16 cellular contexts compared by ENCODE assay signal in genomic region chr10:109953745-109954144, GRCh38. TPM values are rescaled to one million over a fixed set of nuclear protein-coding genes. Genes with fewer than 3 reads are reported as not detected.
DNase-seq lines count a peak whose midpoint lies in the region; ATAC-seq lines count a peak whose summit lies in the region.
"Had no signal": no experiment of that assay in that cellular context is flagged by ENCODE, and none has a peak within 500 bp of the region (broad histone marks: within the 10 kb centered on the region; RNA-seq: fewer than 3 reads in every experiment).

No MANE protein-coding gene starts in this region.

- H3K36me3 Mint-ChIP-seq in activated T-helper 17 cell treated with anti-CD3 and anti-CD28 coated beads, Interleukin-2, amount 50 U/mL, for 72 hours (ENCODE audit: low read depth) = no peaks in the 10 kb centered on the region
- H3K36me3 Mint-ChIP-seq in stimulated activated naive B cell treated with anti-CD40 and anti-IgM and Interleukin-4, amounts not matched to agents 10 μg/mL and 1 μg/mL and 100 μg/mL, for 72 hours = no peaks in the 10 kb centered on the region

- H3K27me3 Mint-ChIP-seq in activated T-helper 17 cell treated with anti-CD3 and anti-CD28 coated beads, Interleukin-2, amount 50 U/mL, for 72 hours = no peaks in the 10 kb centered on the region
- no peaks in the 10 kb centered on the region for H3K27me3 Mint-ChIP-seq in stimulated activated naive B cell treated with anti-CD40 and anti-IgM and Interleukin-4, amounts not matched to agents 10 μg/mL and 1 μg/mL and 100 μg/mL, for 72 hours
- H3K27me3 Mint-ChIP-seq: B cell; CD4-positive, alpha-beta T cell had no signal

- H3K4me3 Mint-ChIP-seq in activated T-helper 17 cell treated with anti-CD3 and anti-CD28 coated beads, Interleukin-2, amount 50 U/mL, for 72 hours = no peak overlapping the region
- no peak overlapping the region for H3K4me3 Mint-ChIP-seq in stimulated activated naive B cell treated with anti-CD40 and anti-IgM and Interleukin-4, amounts not matched to agents 10 μg/mL and 1 μg/mL and 100 μg/mL, for 72 hours
- H3K4me3 Mint-ChIP-seq: B cell; CD4-positive, alpha-beta T cell had no signal

- peak; percentile 33 for DNase-seq in dermis blood vessel endothelial cell
- DNase-seq in iris pigment epithelial cell (ENCODE audit: low read depth) = peak; percentile 34
- DNase-seq in stimulated activated naive B cell treated with anti-CD40 and anti-IgM and Interleukin-4, amounts not matched to agents 10 μg/mL and 1 μg/mL and 100 μg/mL, for 72 hours = no peak
- DNase-seq in NCI-H2107 (lab: John Stamatoyannopoulos, UW) = no peak
- no peak for DNase-seq in SHP77 (lab: John Stamatoyannopoulos, UW)
- no peak for DNase-seq in NCI-H446 (lab: John Stamatoyannopoulos, UW)
- DNase-seq: CD4-positive, alpha-beta T cell; DMS79; NCI-H1417; NCI-H2029; NCI-H524 treated with DMSO at 0.1 percent for 48 hours; NK-92 treated with Interleukin-12 subunit alpha and Interleukin-12 subunit beta, amount 100 ng/mL, for 24 hours; OCI-M1 had no signal

- H3K27ac Mint-ChIP-seq in activated T-helper 17 cell treated with anti-CD3 and anti-CD28 coated beads, Interleukin-2, amount 50 U/mL, for 72 hours = peak overlapping the region; percentile 2
- peak overlapping the region; percentile 33 for H3K27ac Mint-ChIP-seq in stimulated activated naive B cell treated with anti-CD40 and anti-IgM and Interleukin-4, amounts not matched to agents 10 μg/mL and 1 μg/mL and 100 μg/mL, for 72 hours
- H3K27ac Mint-ChIP-seq: B cell; CD4-positive, alpha-beta T cell had no signal

- ATAC-seq in activated T-helper 17 cell treated with anti-CD3 and anti-CD28 coated beads, Interleukin-2, amount 50 U/mL, for 72 hours (replicated peaks) = no peak
- no peak for ATAC-seq in stimulated activated naive B cell treated with anti-CD40 and anti-IgM and Interleukin-4, amounts not matched to agents 10 μg/mL and 1 μg/mL and 100 μg/mL, for 72 hours (replicated peaks)
- ATAC-seq: HCT116 had no signal

- no peaks in the 10 kb centered on the region for H3K9me3 Mint-ChIP-seq in activated T-helper 17 cell treated with anti-CD3 and anti-CD28 coated beads, Interleukin-2, amount 50 U/mL, for 72 hours
- no peaks in the 10 kb centered on the region for H3K9me3 Mint-ChIP-seq in stimulated activated naive B cell treated with anti-CD40 and anti-IgM and Interleukin-4, amounts not matched to agents 10 μg/mL and 1 μg/mL and 100 μg/mL, for 72 hours
- H3K9me3 Mint-ChIP-seq: CD4-positive, alpha-beta T cell had no signal

- H3K4me1 Mint-ChIP-seq in activated T-helper 17 cell treated with anti-CD3 and anti-CD28 coated beads, Interleukin-2, amount 50 U/mL, for 72 hours = peaks cover 5% of the 10 kb centered on the region
- peaks cover 7 to 11% of the 10 kb centered on the region in 2 donors for H3K4me1 Mint-ChIP-seq in stimulated activated naive B cell treated with anti-CD40 and anti-IgM and Interleukin-4, amounts not matched to agents 10 μg/mL and 1 μg/mL and 100 μg/mL, for 72 hours

RNA-seq across cellular contexts. Expression of gene XPNPEP1, which starts 30.4 kb away (rescaled TPM):
- 100 to 1,000 TPM in 1 of 2 donors, 10 to 100 TPM in 1; 97.5 to 108 TPM for total RNA-seq in activated T-helper 17 cell treated with anti-CD3 and anti-CD28 coated beads, Interleukin-2, amount 50 U/mL, for 72 hours
- 180 and 256 TPM in 2 replicates for total RNA-seq in dermis blood vessel endothelial cell

RNA-seq across cellular contexts. Expression of gene ADD3, which starts 54.0 kb away (rescaled TPM):
- total RNA-seq in activated T-helper 17 cell treated with anti-CD3 and anti-CD28 coated beads, Interleukin-2, amount 50 U/mL, for 72 hours = 100 to 1,000 TPM; 115 to 119 TPM
- total RNA-seq in dermis blood vessel endothelial cell = 401 and 433 TPM in 2 replicates

Comparison
In these comparisons a context has a peak if more than half of its experiments do, and no peak if none do; other contexts are left out.
1. DNase-seq: peak in dermis blood vessel endothelial cell (single experiment) and iris pigment epithelial cell (single experiment); none in stimulated activated naive B cell treated with anti-CD40 and anti-IgM and Interleukin-4, amounts not matched to agents 10 μg/mL and 1 μg/mL and 100 μg/mL, for 72 hours (single experiment), NCI-H2107 (single experiment), SHP77 (0 of 2) and NCI-H446 (0 of 2).